ENCODE assay signal across 8 cellular contexts in genomic region chr9:35828716-35829083, GRCh38. TPM values are rescaled to one million over a fixed set of nuclear protein-coding genes. Genes with fewer than 3 reads are reported as not detected.
A peak's percentile ranks its signal among the peaks of the same experiment; 100 is the strongest.
DNase-seq lines count a peak whose midpoint lies in the region; ATAC-seq and TF ChIP-seq lines count a peak whose summit lies in the region.

Gene FAM221B, minus strand, starts transcription at chr9:35828732. Its CDS starts 2,571 bp downstream, at chr9:35826161.

- H3K4me3 Mint-ChIP-seq in Caco-2 (ENCODE audit: unreplicated experiment), result peak within 1 kb of the TSS; percentile 88
- H3K4me3 Mint-ChIP-seq in activated CD4-positive, alpha-beta memory T cell treated with anti-CD3 and anti-CD28 coated beads for 36 hours, result peak within 1 kb of the TSS; percentile 91

- no TSS peak for BruUV-seq in Caco-2 (replicated peaks; lab: Mats Ljungman, UMichigan)

- no peak for TF ChIP-seq CTCF in Caco-2 (IDR thresholded peaks at IDR 0.05; ENCODE audit: insufficient read depth in 1 of 2, low read depth in 1 of 2, low read length in 1 of 2, severe bottlenecking in 1 of 2, unreplicated experiment in 1 of 2)

- no peaks in the 10 kb centered on the region for H3K9me3 Mint-ChIP-seq in Caco-2 (ENCODE audit: unreplicated experiment)
- H3K9me3 Mint-ChIP-seq in activated CD4-positive, alpha-beta memory T cell treated with anti-CD3 and anti-CD28 coated beads for 36 hours, result no peaks in the 10 kb centered on the region

- CTCF ChIA-PET in Caco-2 (lab: Charles Lee), result interaction anchor here (0.5 to 1.6 kb wide), 5 partner anchors 15 to 779 kb away, joined by 3 to 10 read pairs (median 8); partner anchors contain the start of gene HINT2
- CTCF ChIA-PET in activated CD4-positive, alpha-beta memory T cell treated with anti-CD3 and anti-CD28 coated beads for 36 hours (lab: Charles Lee), result interaction anchor here (0.8 to 2.6 kb wide), 5 partner anchors 15 to 75 kb away, joined by 3 to 11 read pairs (median 4); partner anchors contain the start of gene HINT2

- H3K27ac Mint-ChIP-seq in Caco-2 (ENCODE audit: unreplicated experiment), result peak within 1 kb of the TSS; percentile 88
- H3K27ac Mint-ChIP-seq in activated CD4-positive, alpha-beta memory T cell treated with anti-CD3 and anti-CD28 coated beads for 36 hours, result peak within 1 kb of the TSS; percentile 60

- POLR2A ChIA-PET in Caco-2 (lab: Charles Lee), result interaction anchor here (1.0 kb wide), 1 partner anchor 14 kb away, joined by 4 read pairs; the partner anchor contains the start of gene HINT2
- POLR2A ChIA-PET in activated CD4-positive, alpha-beta memory T cell treated with anti-CD3 and anti-CD28 coated beads for 36 hours (lab: Charles Lee), result interaction anchor here (1.0 kb wide), 1 partner anchor 15 kb away, joined by 7 read pairs; the partner anchor contains the start of gene HINT2

- no peaks in the 10 kb centered on the region for H3K27me3 Mint-ChIP-seq in Caco-2 (ENCODE audit: insufficient read depth, unreplicated experiment)
- no peaks in the 10 kb centered on the region for H3K27me3 Mint-ChIP-seq in activated CD4-positive, alpha-beta memory T cell treated with anti-CD3 and anti-CD28 coated beads for 36 hours

- ATAC-seq in HG02884 (IDR thresholded peaks at IDR 0.05; ENCODE audit: unreplicated experiment), result peak; percentile 16
- ATAC-seq in left ventricle myocardium superior, result no peak
- no peak for ATAC-seq in sciatic nerve
- ATAC-seq in HG03378 (IDR thresholded peaks at IDR 0.05; ENCODE audit: unreplicated experiment), result no peak

- H3K27me3 ChIP-seq in Caco-2 (replicated peaks; ENCODE audit: control insufficient read depth, insufficient read depth, low read length), result no peaks in the 10 kb centered on the region

- peaks cover 4% of the 10 kb centered on the region for H3K36me3 Mint-ChIP-seq in Caco-2 (ENCODE audit: insufficient read depth, unreplicated experiment)
- H3K36me3 Mint-ChIP-seq in activated CD4-positive, alpha-beta memory T cell treated with anti-CD3 and anti-CD28 coated beads for 36 hours, result no peaks in the 10 kb centered on the region

- DNase-seq in Caco-2, result no peak
- peak; percentile 51 for DNase-seq in activated CD4-positive, alpha-beta memory T cell treated with anti-CD3 and anti-CD28 coated beads for 36 hours
- peak; percentile 51 for DNase-seq in left ventricle myocardium superior
- peak; percentile 75 for DNase-seq in sciatic nerve (ENCODE audit: low spot score)
- no peak for DNase-seq in foreskin melanocyte
- DNase-seq in dedifferentiated amniotic fluid mesenchymal stem cell (ENCODE audit: extremely low spot score), result no peak

- H3K4me3 ChIP-seq in Caco-2 (ENCODE audit: low read depth, low read length), result peak within 1 kb of the TSS; percentile 48

- no peaks in the 10 kb centered on the region for H3K36me3 ChIP-seq in Caco-2 (ENCODE audit: control insufficient read depth, insufficient read depth, low read length)

- no peaks in the 10 kb centered on the region for H3K9me3 ChIP-seq in Caco-2

- intact Hi-C loops in Caco-2 (cut with micrococcal nuclease; ENCODE audit: unreplicated experiment), result loop anchor here (1.0 kb wide), 1 partner anchor 13 kb away; the partner anchor contains the start of gene HINT2
- intact Hi-C loops in activated CD4-positive, alpha-beta memory T cell treated with anti-CD3 and anti-CD28 coated beads for 36 hours (cut with micrococcal nuclease), result loop anchor here (1.0 to 2.0 kb wide), 3 partner anchors 16 to 224 kb away; partner anchors contain the start of genes CREB3 and TLN1
- intact Hi-C loops in left ventricle myocardium superior (cut with micrococcal nuclease), result loop anchor here (5.0 kb wide), 1 partner anchor 54 kb away; no protein-coding TSS in a partner anchor
- intact Hi-C loops in sciatic nerve (cut with DNase I), result no loop called here

- peaks cover 8% of the 10 kb centered on the region for H3K4me1 Mint-ChIP-seq in Caco-2 (ENCODE audit: low read depth, unreplicated experiment)
- H3K4me1 Mint-ChIP-seq in activated CD4-positive, alpha-beta memory T cell treated with anti-CD3 and anti-CD28 coated beads for 36 hours (ENCODE audit: low read depth), result peaks cover 23% of the 10 kb centered on the region

- peaks cover 4% of the 10 kb centered on the region; the same call in 1 of the 2 replicates for H3K4me1 ChIP-seq in Caco-2

RNA-seq across cellular contexts. Expression of gene FAM221B, which starts in this region (rescaled TPM):
- total RNA-seq in Caco-2 (2022), result not detected in 2 replicates
- not detected for total RNA-seq in activated CD4-positive, alpha-beta memory T cell treated with anti-CD3 and anti-CD28 coated beads for 36 hours
- total RNA-seq in left ventricle myocardium superior, result not detected
- total RNA-seq in sciatic nerve, result not detected

Comparison
In these comparisons a context has a peak if more than half of its experiments do, and no peak if none do; other contexts are left out.
1. Peak in DNase-seq in activated CD4-positive, alpha-beta memory T cell treated with anti-CD3 and anti-CD28 coated beads for 36 hours; RNA of the gene not detected or under 1 TPM.
2. Peak in DNase-seq in left ventricle myocardium superior; RNA of the gene not detected or under 1 TPM.
3. Peak in DNase-seq in sciatic nerve; RNA of the gene not detected or under 1 TPM.